Comparison of ENCODE assay signal across 1 cellular context in the genomic region with DNA sequence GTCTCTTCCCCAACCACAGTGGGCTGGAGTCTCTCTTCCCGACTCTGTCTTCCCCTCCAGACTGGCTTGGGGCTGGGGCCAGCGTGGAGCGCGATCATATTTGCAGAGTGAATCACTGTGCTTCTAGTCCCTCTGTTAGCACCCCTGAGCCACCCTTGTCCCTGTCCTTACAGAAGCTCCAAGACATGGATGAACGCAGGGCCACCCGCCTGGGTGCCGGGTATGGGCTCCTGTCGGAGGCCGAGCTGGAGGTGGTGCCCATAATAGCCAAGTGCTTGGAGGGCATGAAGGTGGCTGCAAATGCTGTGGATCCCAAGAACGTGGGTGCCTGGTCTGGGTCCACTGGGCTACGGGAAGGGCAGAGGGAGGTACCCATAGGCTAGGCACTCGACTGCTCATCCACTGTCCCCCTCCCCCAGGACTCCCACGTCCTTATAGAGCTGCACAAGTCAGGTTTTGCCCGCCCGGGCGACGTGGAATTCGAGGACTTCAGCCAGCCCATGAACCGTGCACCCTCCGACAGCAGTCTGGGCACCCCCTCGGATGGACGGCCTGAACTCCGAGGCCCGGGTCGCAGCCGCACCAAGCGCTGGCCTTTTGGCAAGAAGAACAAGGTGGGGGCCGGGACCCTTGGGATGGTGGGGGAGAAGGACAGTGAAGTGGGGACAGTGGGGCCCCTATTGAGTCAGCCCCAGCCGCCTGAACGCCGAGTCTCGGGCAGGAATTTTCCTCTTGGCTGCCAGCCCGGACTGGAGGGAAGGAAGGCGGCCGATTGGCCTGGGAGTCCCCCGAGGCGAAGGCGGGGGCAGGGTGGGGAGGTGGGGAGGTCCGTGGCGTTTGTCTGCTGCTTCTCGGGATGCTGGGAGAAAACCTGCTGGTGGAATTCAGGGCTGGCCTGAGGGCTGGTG.
A peak's percentile ranks its signal among the peaks of the same experiment; 100 is the strongest.
TF ChIP-seq lines count a peak whose summit lies in the region.

No MANE protein-coding gene starts in this region.

TF ChIP-seq in HEK293, 187 proteins besides CTCF, POLR2A, EP300 and RAD21 (continued from another document):
- TF ChIP-seq, protein P1, sequence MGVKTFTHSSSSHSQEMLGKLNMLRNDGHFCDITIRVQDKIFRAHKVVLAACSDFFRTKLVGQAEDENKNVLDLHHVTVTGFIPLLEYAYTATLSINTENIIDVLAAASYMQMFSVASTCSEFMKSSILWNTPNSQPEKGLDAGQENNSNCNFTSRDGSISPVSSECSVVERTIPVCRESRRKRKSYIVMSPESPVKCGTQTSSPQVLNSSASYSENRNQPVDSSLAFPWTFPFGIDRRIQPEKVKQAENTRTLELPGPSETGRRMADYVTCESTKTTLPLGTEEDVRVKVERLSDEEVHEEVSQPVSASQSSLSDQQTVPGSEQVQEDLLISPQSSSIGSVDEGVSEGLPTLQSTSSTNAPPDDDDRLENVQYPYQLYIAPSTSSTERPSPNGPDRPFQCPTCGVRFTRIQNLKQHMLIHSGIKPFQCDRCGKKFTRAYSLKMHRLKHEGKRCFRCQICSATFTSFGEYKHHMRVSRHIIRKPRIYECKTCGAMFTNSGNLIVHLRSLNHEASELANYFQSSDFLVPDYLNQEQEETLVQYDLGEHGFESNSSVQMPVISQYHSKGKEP (tag by site-specific recombination; IDR thresholded peaks at IDR 0.05), result peak; percentile 34; the same call in 1 of the 2 replicates
- TF ChIP-seq ZNF184 (tag by site-specific recombination; IDR thresholded peaks at IDR 0.05) (0 out of 2 replicates have a peak, but pooled peaks have one; percentile 9), ZNF335 (tag by site-specific recombination; conservative IDR thresholded peaks at IDR 0.05) (peak; percentile 23; the same call in 1 of the 2 replicates), ZNF560 (tag by site-specific recombination; IDR thresholded peaks at IDR 0.05; ENCODE audit: borderline replicate concordance) (no peak), KLF10 (tag by site-specific recombination; IDR thresholded peaks at IDR 0.05) (peak; percentile 69; the same call in 1 of the 2 replicates), ZBTB48 (tag by site-specific recombination; IDR thresholded peaks at IDR 0.05) (0 out of 2 replicates have a peak, but pooled peaks have one; percentile 8), ZNF341 (tag by site-specific recombination; IDR thresholded peaks at IDR 0.05; ENCODE audit: low read depth) (peak; percentile 34; the same call in 1 of the 2 replicates), SP3 (tag by site-specific recombination; IDR thresholded peaks at IDR 0.05) (peak; percentile 52), BCL11B (tag by site-specific recombination; IDR thresholded peaks at IDR 0.05; ENCODE audit: low read depth) (0 out of 2 replicates have a peak, but pooled peaks have one; percentile 13), WT1 (tag by site-specific recombination; IDR thresholded peaks at IDR 0.05) (0 out of 2 replicates have a peak, but pooled peaks have one; percentile 24), ZNF274 (IDR thresholded peaks at IDR 0.05; ENCODE audit: low read length) (no peak), ZNF274 (tag by site-specific recombination; IDR thresholded peaks at IDR 0.05; ENCODE audit: borderline replicate concordance) (no peak), IKZF3 (tag by site-specific recombination; IDR thresholded peaks at IDR 0.05) (peak; percentile 88)
- TF ChIP-seq, protein P2, sequence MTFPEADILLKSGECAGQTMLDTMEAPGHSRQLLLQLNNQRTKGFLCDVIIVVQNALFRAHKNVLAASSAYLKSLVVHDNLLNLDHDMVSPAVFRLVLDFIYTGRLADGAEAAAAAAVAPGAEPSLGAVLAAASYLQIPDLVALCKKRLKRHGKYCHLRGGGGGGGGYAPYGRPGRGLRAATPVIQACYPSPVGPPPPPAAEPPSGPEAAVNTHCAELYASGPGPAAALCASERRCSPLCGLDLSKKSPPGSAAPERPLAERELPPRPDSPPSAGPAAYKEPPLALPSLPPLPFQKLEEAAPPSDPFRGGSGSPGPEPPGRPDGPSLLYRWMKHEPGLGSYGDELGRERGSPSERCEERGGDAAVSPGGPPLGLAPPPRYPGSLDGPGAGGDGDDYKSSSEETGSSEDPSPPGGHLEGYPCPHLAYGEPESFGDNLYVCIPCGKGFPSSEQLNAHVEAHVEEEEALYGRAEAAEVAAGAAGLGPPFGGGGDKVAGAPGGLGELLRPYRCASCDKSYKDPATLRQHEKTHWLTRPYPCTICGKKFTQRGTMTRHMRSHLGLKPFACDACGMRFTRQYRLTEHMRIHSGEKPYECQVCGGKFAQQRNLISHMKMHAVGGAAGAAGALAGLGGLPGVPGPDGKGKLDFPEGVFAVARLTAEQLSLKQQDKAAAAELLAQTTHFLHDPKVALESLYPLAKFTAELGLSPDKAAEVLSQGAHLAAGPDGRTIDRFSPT (tag by site-specific recombination; IDR thresholded peaks at IDR 0.05), result peak; percentile 72
- TF ChIP-seq, protein P3, sequence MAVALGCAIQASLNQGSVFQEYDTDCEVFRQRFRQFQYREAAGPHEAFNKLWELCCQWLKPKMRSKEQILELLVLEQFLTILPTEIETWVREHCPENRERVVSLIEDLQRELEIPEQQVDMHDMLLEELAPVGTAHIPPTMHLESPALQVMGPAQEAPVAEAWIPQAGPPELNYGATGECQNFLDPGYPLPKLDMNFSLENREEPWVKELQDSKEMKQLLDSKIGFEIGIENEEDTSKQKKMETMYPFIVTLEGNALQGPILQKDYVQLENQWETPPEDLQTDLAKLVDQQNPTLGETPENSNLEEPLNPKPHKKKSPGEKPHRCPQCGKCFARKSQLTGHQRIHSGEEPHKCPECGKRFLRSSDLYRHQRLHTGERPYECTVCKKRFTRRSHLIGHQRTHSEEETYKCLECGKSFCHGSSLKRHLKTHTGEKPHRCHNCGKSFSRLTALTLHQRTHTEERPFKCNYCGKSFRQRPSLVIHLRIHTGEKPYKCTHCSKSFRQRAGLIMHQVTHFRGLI (tag by site-specific recombination; IDR thresholded peaks at IDR 0.05), result peak; percentile 23; the same call in 1 of the 2 replicates
